Comparison of ENCODE assay signal across 26 cellular contexts in the genomic region with DNA sequence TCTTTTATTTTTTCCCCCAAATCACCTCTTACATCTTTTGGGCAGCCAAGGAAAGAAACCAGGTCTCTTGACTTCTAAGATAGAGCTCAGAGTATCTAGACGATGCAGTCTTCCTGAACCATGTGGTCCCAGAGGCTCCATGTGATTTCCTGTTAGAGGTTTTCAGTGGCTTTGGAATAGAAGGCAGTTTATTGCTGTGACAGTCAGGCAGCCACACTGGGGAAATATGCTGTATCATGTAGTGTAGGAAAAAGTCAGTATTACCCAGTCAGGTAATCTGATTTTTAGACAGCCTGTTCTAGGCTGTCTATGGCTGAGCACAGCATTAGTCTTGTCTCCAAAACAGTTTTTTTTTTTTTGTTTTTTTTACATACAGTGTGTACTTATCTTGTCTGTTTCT.
A peak's percentile ranks its signal among the peaks of the same experiment; 100 is the strongest.
DNase-seq lines count a peak whose midpoint lies in the region; ATAC-seq and TF ChIP-seq lines count a peak whose summit lies in the region.
"Had no signal": no experiment of that assay in that cellular context is flagged by ENCODE, and none has a peak within 500 bp of the region (broad histone marks: within the 10 kb centered on the region; RNA-seq: fewer than 3 reads in every experiment).

No MANE protein-coding gene starts in this region.

- no peak for TF ChIP-seq CTCF in A673 (conservative IDR thresholded peaks at IDR 0.05; ENCODE audit: low read depth, low read length)
- no peak for TF ChIP-seq CTCF in mucosa of descending colon (IDR thresholded peaks at IDR 0.05)

- no peak overlapping the region for H3K4me3 ChIP-seq in A673 (ENCODE audit: low read depth, low read length, poor library complexity, severe bottlenecking)
- H3K4me3 ChIP-seq in mucosa of descending colon = no peak overlapping the region
- H3K4me3 ChIP-seq: esophagus muscularis mucosa, SJSA1, testis had no signal

- H3K9me3 Mint-ChIP-seq in activated naive CD4-positive, alpha-beta T cell treated with anti-CD3 and anti-CD28 coated beads for 36 hours = no peaks in the 10 kb centered on the region
- H3K9me3 Mint-ChIP-seq: activated CD4-positive, alpha-beta memory T cell treated with anti-CD3 and anti-CD28 coated beads for 36 hours; activated naive CD4-positive, alpha-beta T cell treated with anti-CD3 and anti-CD28 coated beads, Interleukin-2, amount 50 U/mL, for 24 hours; activated T-helper 17 cell treated with anti-CD3 and anti-CD28 coated beads, Interleukin-2, amount 50 U/mL, for 72 hours; endodermal cell; H9; T-helper 1 cell treated with Interleukin-12 subunit alpha and Interleukin-12 subunit beta and Interleukin-4 antibody, amounts not matched to agents 30 μg/mL and 1 μg/mL, for 36 hours had no signal

- peaks cover 10% of the 10 kb centered on the region for H3K27me3 Mint-ChIP-seq in activated naive CD4-positive, alpha-beta T cell treated with anti-CD3 and anti-CD28 coated beads for 36 hours (ENCODE audit: low read depth)
- H3K27me3 Mint-ChIP-seq: activated naive CD4-positive, alpha-beta T cell treated with anti-CD3 and anti-CD28 coated beads, Interleukin-2, amount 50 U/mL, for 24 hours had no signal

- peak; percentile 48 for ATAC-seq in mucosa of descending colon
- no peak for ATAC-seq in HG02970 (IDR thresholded peaks at IDR 0.05; ENCODE audit: low FRiP score, unreplicated experiment)
- ATAC-seq: activated T-helper 17 cell treated with anti-CD3 and anti-CD28 coated beads, Interleukin-2, amount 50 U/mL, for 72 hours had no signal

- POLR2A ChIA-PET in A673 (lab: Charles Lee; ENCODE audit: low non-redundant PET) = no interaction called here

- H3K27ac ChIP-seq in A673 (ENCODE audit: low read depth, low read length, poor library complexity, severe bottlenecking) = no peak overlapping the region
- H3K27ac ChIP-seq: esophagus muscularis mucosa, SJSA1, testis had no signal

- H3K27ac Mint-ChIP-seq in activated naive CD4-positive, alpha-beta T cell treated with anti-CD3 and anti-CD28 coated beads for 36 hours = no peak overlapping the region
- H3K27ac Mint-ChIP-seq: activated CD4-positive, alpha-beta memory T cell treated with anti-CD3 and anti-CD28 coated beads for 36 hours; activated naive CD4-positive, alpha-beta T cell treated with anti-CD3 and anti-CD28 coated beads, Interleukin-2, amount 50 U/mL, for 24 hours; activated T-helper 17 cell treated with anti-CD3 and anti-CD28 coated beads, Interleukin-2, amount 50 U/mL, for 72 hours; endodermal cell; naive B cell; T-helper 1 cell treated with Interleukin-12 subunit alpha and Interleukin-12 subunit beta and Interleukin-4 antibody, amounts not matched to agents 30 μg/mL and 1 μg/mL, for 36 hours had no signal

- H3K4me1 ChIP-seq in A673 (ENCODE audit: insufficient read depth, low read length, poor library complexity, severe bottlenecking) (no peaks in the 10 kb centered on the region), mucosa of descending colon (ENCODE audit: low read depth) (peaks cover 23% of the 10 kb centered on the region)

- no peaks in the 10 kb centered on the region for H3K27me3 ChIP-seq in A673 (replicated peaks; ENCODE audit: insufficient read depth, low read depth, low read length, poor library complexity)
- H3K27me3 ChIP-seq: esophagus muscularis mucosa, SJSA1, testis had no signal

- H3K4me3 Mint-ChIP-seq in activated naive CD4-positive, alpha-beta T cell treated with anti-CD3 and anti-CD28 coated beads for 36 hours = no peak overlapping the region
- H3K4me3 Mint-ChIP-seq: activated CD4-positive, alpha-beta memory T cell treated with anti-CD3 and anti-CD28 coated beads for 36 hours; activated naive CD4-positive, alpha-beta T cell treated with anti-CD3 and anti-CD28 coated beads, Interleukin-2, amount 50 U/mL, for 24 hours; activated T-helper 17 cell treated with anti-CD3 and anti-CD28 coated beads, Interleukin-2, amount 50 U/mL, for 72 hours; endodermal cell; H9; naive B cell; T-helper 1 cell treated with Interleukin-12 subunit alpha and Interleukin-12 subunit beta and Interleukin-4 antibody, amounts not matched to agents 30 μg/mL and 1 μg/mL, for 36 hours had no signal

- H3K36me3 Mint-ChIP-seq in activated naive CD4-positive, alpha-beta T cell treated with anti-CD3 and anti-CD28 coated beads for 36 hours (ENCODE audit: low read depth) = no peaks in the 10 kb centered on the region
- H3K36me3 Mint-ChIP-seq: activated CD4-positive, alpha-beta memory T cell treated with anti-CD3 and anti-CD28 coated beads for 36 hours; naive B cell had no signal

- CTCF ChIA-PET in A673 (lab: Charles Lee) = no interaction called here
- CTCF ChIA-PET in activated naive CD4-positive, alpha-beta T cell treated with anti-CD3 and anti-CD28 coated beads for 36 hours (lab: Charles Lee) = no interaction called here

- peak; percentile 24 for DNase-seq in A673 (ENCODE audit: low spot score)
- DNase-seq in HT-29 (ENCODE audit: low spot score) = peak; percentile 37
- peak; percentile 40 for DNase-seq in dermis blood vessel endothelial cell
- DNase-seq in mucosa of descending colon = no peak
- DNase-seq in NCI-H1417 (lab: John Stamatoyannopoulos, UW) = no peak
- no peak for DNase-seq in KG1 (lab: John Stamatoyannopoulos, UW)
- DNase-seq in activated naive CD4-positive, alpha-beta T cell treated with anti-CD3 and anti-CD28 coated beads for 36 hours = no peak
- DNase-seq: activated CD4-positive, alpha-beta memory T cell treated with anti-CD3 and anti-CD28 coated beads for 36 hours; COR-L47; cortex of kidney; DMS53; endodermal cell; GDM1; H9; naive B cell; NCI-H1092; NCI-H1930; NCI-H526 treated with DMSO at 0.1 percent for 48 hours; stimulated activated naive CD4-positive, alpha-beta T cell treated with Interleukin-2 at 50 U/mL for 16 hours; testis had no signal

- no peaks in the 10 kb centered on the region for H3K4me1 Mint-ChIP-seq in activated naive CD4-positive, alpha-beta T cell treated with anti-CD3 and anti-CD28 coated beads for 36 hours (ENCODE audit: low read depth)
- H3K4me1 Mint-ChIP-seq: activated naive CD4-positive, alpha-beta T cell treated with anti-CD3 and anti-CD28 coated beads, Interleukin-2, amount 50 U/mL, for 24 hours; activated T-helper 17 cell treated with anti-CD3 and anti-CD28 coated beads, Interleukin-2, amount 50 U/mL, for 72 hours; endodermal cell; naive B cell had no signal

- H3K36me3 ChIP-seq in A673 (ENCODE audit: insufficient read depth, low read length, poor library complexity, severe bottlenecking) (no peaks in the 10 kb centered on the region), mucosa of descending colon (ENCODE audit: low read depth) (no peaks in the 10 kb centered on the region)
- H3K36me3 ChIP-seq: esophagus muscularis mucosa, SJSA1 had no signal

- H3K9me3 ChIP-seq in A673 (ENCODE audit: low read depth, low read length, poor library complexity, severe bottlenecking) (no peaks in the 10 kb centered on the region), mucosa of descending colon (no peaks in the 10 kb centered on the region)
- H3K9me3 ChIP-seq: esophagus muscularis mucosa, SJSA1, testis had no signal

- intact Hi-C loops in A673 (cut with micrococcal nuclease; ENCODE audit: unreplicated experiment) = no loop called here
- intact Hi-C loops in mucosa of descending colon (cut with DNase I, micrococcal nuclease) = no loop called here
- intact Hi-C loops in activated naive CD4-positive, alpha-beta T cell treated with anti-CD3 and anti-CD28 coated beads for 36 hours (cut with micrococcal nuclease) = no loop called here

- BruUV-seq in A673 (replicated peaks; lab: Mats Ljungman, UMichigan) = no TSS peak

Comparison
In these comparisons a context has a peak if more than half of its experiments do, and no peak if none do; other contexts are left out.
1. DNase-seq: peak in A673 (single experiment), HT-29 (single experiment) and dermis blood vessel endothelial cell (single experiment); none in mucosa of descending colon (0 of 3), NCI-H1417 (0 of 3), KG1 (single experiment) and activated naive CD4-positive, alpha-beta T cell treated with anti-CD3 and anti-CD28 coated beads for 36 hours (single experiment).